7 cellular contexts compared by ENCODE assay signal in genomic region chr4:89056953-89057398, GRCh38. TPM values are rescaled to one million over a fixed set of nuclear protein-coding genes. Genes with fewer than 3 reads are reported as not detected.
DNase-seq lines count a peak whose midpoint lies in the region; ATAC-seq, FAIRE-seq and TF ChIP-seq lines count a peak whose summit lies in the region.

Gene FAM13A, minus strand, starts transcription at chr4:89057185. Its CDS starts 221 bp downstream, at chr4:89056964.

- H3K9me3 ChIP-seq in iPS-20b (ENCODE audit: insufficient read depth, low read depth, low read length), result no peaks in the 10 kb centered on the region

- peak; percentile 56 for ATAC-seq in GM18505 (IDR thresholded peaks at IDR 0.05; ENCODE audit: unreplicated experiment)
- ATAC-seq in HG03354 (IDR thresholded peaks at IDR 0.05; ENCODE audit: poor library complexity, severe bottlenecking, unreplicated experiment), result peak; percentile 79
- ATAC-seq in sciatic nerve, result peak; percentile 98
- no peak for ATAC-seq in HG03520 (IDR thresholded peaks at IDR 0.05; ENCODE audit: unreplicated experiment)

- intact Hi-C loops in sciatic nerve (cut with DNase I), result no loop called here

- peak; percentile 75 for FAIRE-seq in bronchial epithelial cell (lab: Jason Lieb, UNC)

- H3K36me3 ChIP-seq in bronchial epithelial cell (ENCODE audit: control insufficient read depth, insufficient read depth, low read length) (no peaks in the 10 kb centered on the region), iPS-20b (ENCODE audit: insufficient read depth, low read depth, low read length) (no peaks in the 10 kb centered on the region)

- peak within 1 kb of the TSS; percentile 83 for H3K9ac ChIP-seq in iPS-20b (ENCODE audit: low read depth, low read length)

- H3K27me3 ChIP-seq in bronchial epithelial cell (ENCODE audit: control insufficient read depth, insufficient read depth, low read length) (no peaks in the 10 kb centered on the region), iPS-20b (ENCODE audit: insufficient read depth, low read length) (no peaks in the 10 kb centered on the region)

- peaks cover 21% of the 10 kb centered on the region for H3K4me1 ChIP-seq in iPS-20b (ENCODE audit: insufficient read depth, low read length)

- peak; percentile 77 for DNase-seq in NCI-H748 (lab: John Stamatoyannopoulos, UW; ENCODE audit: unreplicated experiment)
- peak; percentile 95 for DNase-seq in bronchial epithelial cell (ENCODE audit: low read depth)
- DNase-seq in sciatic nerve (ENCODE audit: low spot score), result peak; percentile 87

- H3K27ac ChIP-seq in iPS-20b (ENCODE audit: low read length), result peak within 1 kb of the TSS; percentile 67

- no peak for TF ChIP-seq POLR2A in GM18505 (IDR thresholded peaks at IDR 0.05; ENCODE audit: borderline replicate concordance, extremely low read depth, insufficient read depth, insufficient read length)

- TF ChIP-seq CTCF in bronchial epithelial cell (IDR thresholded peaks at IDR 0.05; ENCODE audit: insufficient read depth, low read length, severe bottlenecking), result no peak

- peak within 1 kb of the TSS; percentile 25 for H3K4me3 ChIP-seq in bronchial epithelial cell (ENCODE audit: low read depth, low read length)
- H3K4me3 ChIP-seq in iPS-20b (ENCODE audit: low read length), result peak within 1 kb of the TSS; percentile 83

RNA-seq across cellular contexts. Expression of gene FAM13A, which starts in this region (rescaled TPM):
- total RNA-seq in bronchial epithelial cell (5.8 and 6.0 TPM in 2 replicates), sciatic nerve (39.9 TPM)
